Comparison of ENCODE assay signal across 17 cellular contexts in genomic region chr3:117272876-117273523, GRCh38.
"Had no signal": no experiment of that assay in that cellular context is flagged by ENCODE, and none has a peak within 500 bp of the region (broad histone marks: within the 10 kb centered on the region; RNA-seq: fewer than 3 reads in every experiment).

No MANE protein-coding gene starts in this region.

- H3K9me3 Mint-ChIP-seq: mesothelial cell of epicardium had no signal

- H3K4me1 ChIP-seq: esophagus muscularis mucosa, foreskin keratinocyte, gastroesophageal sphincter, heart left ventricle, left ventricle myocardium inferior, lower lobe of right lung had no signal

- DNase-seq: dermis blood vessel endothelial cell; dorsolateral prefrontal cortex; effector CD4-positive, alpha-beta T cell; effector memory CD4-positive, alpha-beta T cell; foreskin keratinocyte; heart left ventricle; hypothalamus; left cardiac atrium; left ventricle myocardium inferior; lower lobe of right lung; mesenchymal stem cell had no signal

- H3K36me3 Mint-ChIP-seq: mesothelial cell of epicardium had no signal

- ATAC-seq: foreskin keratinocyte, gastroesophageal sphincter, heart left ventricle, left cardiac atrium, left lobe of liver, lower lobe of right lung had no signal

- H3K27me3 ChIP-seq: dorsolateral prefrontal cortex, esophagus muscularis mucosa, foreskin keratinocyte, gastroesophageal sphincter, heart left ventricle, hepatocyte had no signal

- H3K27ac ChIP-seq: coronary artery, esophagus muscularis mucosa, foreskin keratinocyte, gastroesophageal sphincter, heart left ventricle, hepatocyte, left ventricle myocardium inferior, lower lobe of right lung had no signal

- H3K4me3 ChIP-seq: coronary artery, dorsolateral prefrontal cortex, esophagus muscularis mucosa, gastroesophageal sphincter, heart left ventricle, hepatocyte, left ventricle myocardium inferior, lower lobe of right lung had no signal

- H3K9me3 ChIP-seq: esophagus muscularis mucosa, gastroesophageal sphincter, heart left ventricle, left ventricle myocardium inferior, lower lobe of right lung had no signal

- H3K27ac Mint-ChIP-seq: mesothelial cell of epicardium had no signal

- H3K4me3 Mint-ChIP-seq: mesothelial cell of epicardium had no signal

- H3K36me3 ChIP-seq: esophagus muscularis mucosa, gastroesophageal sphincter, heart left ventricle, left ventricle myocardium inferior, lower lobe of right lung had no signal
